ENCODE assay signal across 12 cellular contexts in genomic region chr13:89832827-89833226, GRCh38.
"Had no signal": no experiment of that assay in that cellular context is flagged by ENCODE, and none has a peak within 500 bp of the region (broad histone marks: within the 10 kb centered on the region; RNA-seq: fewer than 3 reads in every experiment).

No MANE protein-coding gene starts in this region.

- H3K4me3 Mint-ChIP-seq: activated B cell treated with CpG ODN at 0.5 μM for 24 hours; activated CD4-positive, alpha-beta T cell treated with anti-CD3 and anti-CD28 coated beads, Interleukin-2, amount 10 ng/mL, durations not matched to agents 7 days and 5 days; activated naive CD4-positive, alpha-beta T cell treated with anti-CD3 and anti-CD28 coated beads for 36 hours; activated T-helper 17 cell treated with anti-CD3 and anti-CD28 coated beads, Interleukin-2, amount 50 U/mL, for 72 hours; central memory CD8-positive, alpha-beta T cell had no signal

- H3K4me1 Mint-ChIP-seq: activated B cell treated with CpG ODN at 0.5 μM for 24 hours; activated CD4-positive, alpha-beta T cell treated with anti-CD3 and anti-CD28 coated beads, Interleukin-2, amount 10 ng/mL, durations not matched to agents 7 days and 5 days; activated T-helper 17 cell treated with anti-CD3 and anti-CD28 coated beads, Interleukin-2, amount 50 U/mL, for 72 hours; central memory CD8-positive, alpha-beta T cell had no signal

- H3K27ac ChIP-seq: left lung, right atrium auricular region had no signal

- DNase-seq: activated B cell treated with CpG ODN at 0.5 μM for 24 hours; activated CD4-positive, alpha-beta T cell treated with anti-CD3 and anti-CD28 coated beads, Interleukin-2, amount 10 ng/mL, durations not matched to agents 7 days and 5 days; activated naive CD4-positive, alpha-beta T cell treated with anti-CD3 and anti-CD28 coated beads for 36 hours; activated T-cell treated with anti-CD3 and anti-CD28 coated beads for 4 hours; effector memory CD4-positive, alpha-beta T cell; erythroblast; left lung; small intestine; T-helper 1 cell had no signal

- H3K27me3 Mint-ChIP-seq: activated B cell treated with CpG ODN at 0.5 μM for 24 hours; activated CD4-positive, alpha-beta T cell treated with anti-CD3 and anti-CD28 coated beads, Interleukin-2, amount 10 ng/mL, durations not matched to agents 7 days and 5 days; activated T-helper 17 cell treated with anti-CD3 and anti-CD28 coated beads, Interleukin-2, amount 50 U/mL, for 72 hours; central memory CD8-positive, alpha-beta T cell had no signal

- H3K4me1 ChIP-seq: left lung, right atrium auricular region had no signal

- H3K27me3 ChIP-seq: left lung, right atrium auricular region had no signal

- H3K27ac Mint-ChIP-seq: activated B cell treated with CpG ODN at 0.5 μM for 24 hours; activated CD4-positive, alpha-beta T cell treated with anti-CD3 and anti-CD28 coated beads, Interleukin-2, amount 10 ng/mL, durations not matched to agents 7 days and 5 days; activated naive CD4-positive, alpha-beta T cell treated with anti-CD3 and anti-CD28 coated beads for 36 hours; activated T-helper 17 cell treated with anti-CD3 and anti-CD28 coated beads, Interleukin-2, amount 50 U/mL, for 72 hours had no signal

- ATAC-seq: activated T-helper 17 cell treated with anti-CD3 and anti-CD28 coated beads, Interleukin-2, amount 50 U/mL, for 72 hours; left lung had no signal

- H3K36me3 ChIP-seq: left lung, right atrium auricular region had no signal

- H3K4me3 ChIP-seq: left lung, right atrium auricular region had no signal
